ENCODE assay signal across 22 cellular contexts in genomic region chr7:131170440-131171105, GRCh38.
DNase-seq lines count a peak whose midpoint lies in the region; ATAC-seq, FAIRE-seq and TF ChIP-seq lines count a peak whose summit lies in the region.
"Had no signal": no experiment of that assay in that cellular context is flagged by ENCODE, and none has a peak within 500 bp of the region (broad histone marks: within the 10 kb centered on the region; RNA-seq: fewer than 3 reads in every experiment).

No MANE protein-coding gene starts in this region.

- H2BK120ac ChIP-seq in mesendoderm (ENCODE audit: low read depth, low read length): no peak overlapping the region

- no peak for TF ChIP-seq RAD21 in K562 (CRISPR knock-in tag; conservative IDR thresholded peaks at IDR 0.05 in 1 of 2, IDR thresholded peaks at IDR 0.05 in 1 of 2)

- no peak overlapping the region for H2AK5ac ChIP-seq in mesendoderm (ENCODE audit: low read length)

- no peak overlapping the region for H4K8ac ChIP-seq in mesendoderm (ENCODE audit: low read depth, low read length)

- H3K4me1 ChIP-seq in K562 (replicated peaks in 1 of 2; ENCODE audit: control insufficient read depth in 2 of 2, insufficient read depth in 2 of 2, low read length in 2 of 2) (no peaks in the 10 kb centered on the region), mesendoderm (ENCODE audit: control insufficient read depth, low read depth, low read length) (no peaks in the 10 kb centered on the region)
- H3K4me1 ChIP-seq: BLaER1 treated with 17β-estradiol and CSF1 and Interleukin-3, amounts not matched to agents 10 nM and 100 nM; gastroesophageal sphincter; lower lobe of right lung; spleen; testis had no signal

- peaks cover 35% of the 10 kb centered on the region in 2 experiments for H3K27me3 ChIP-seq in K562 (ENCODE audit: control insufficient read depth in 2 of 2, insufficient read depth in 2 of 2, low read length in 2 of 2)
- H3K27me3 ChIP-seq in mesendoderm (ENCODE audit: insufficient read depth, low read length, poor library complexity): no peaks in the 10 kb centered on the region
- H3K27me3 ChIP-seq: BLaER1 treated with 17β-estradiol and CSF1 and Interleukin-3, amounts not matched to agents 10 nM and 100 nM; spleen; testis had no signal

- WGBS in K562 (ENCODE audit: insufficient coverage, low coverage, missing lambda C conversion rate): 7% methylated on average over 2 of the region's 2 CpGs
- WGBS in mesendoderm (ENCODE audit: extremely low coverage, insufficient coverage, low lambda C conversion rate): no CpG with 5 or more reads among the region's 2 CpGs

- no peaks in the 10 kb centered on the region for H3K79me2 ChIP-seq in K562 (ENCODE audit: control insufficient read depth, insufficient read depth, low read length)
- H3K79me2 ChIP-seq in mesendoderm (ENCODE audit: control insufficient read depth, insufficient read depth, low read length): no peaks in the 10 kb centered on the region

- POLR2A ChIA-PET in K562 (lab: Yijun Ruan, JAX): interaction anchor here (0.9 to 1.9 kb wide), 4 partner anchors 13 to 53 kb away, joined by 3 to 5 read pairs (median 4); no protein-coding TSS in a partner anchor

- H3K9me1 ChIP-seq in K562 (ENCODE audit: control insufficient read depth, insufficient read depth, low read length): no peaks in the 10 kb centered on the region

- no peaks in the 10 kb centered on the region for H3K79me1 ChIP-seq in mesendoderm (ENCODE audit: low read length)

- in situ Hi-C loops in K562 (cut with MboI): no loop called here

- TF ChIP-seq POLR2A in K562 (conservative IDR thresholded peaks at IDR 0.05): no peak

- no peak overlapping the region for H3K4me3 ChIP-seq in K562
- no peak overlapping the region for H3K4me3 ChIP-seq in mesendoderm (ENCODE audit: low read length)
- H3K4me3 ChIP-seq: BLaER1 treated with 17β-estradiol and CSF1 and Interleukin-3, amounts not matched to agents 10 nM and 100 nM; gastroesophageal sphincter; lower lobe of right lung; spleen; testis had no signal

- no peak overlapping the region for H3K23ac ChIP-seq in mesendoderm (ENCODE audit: low read length)

- no peak overlapping the region for H3K4me2 ChIP-seq in K562 (ENCODE audit: insufficient read depth, low read length)
- no peak overlapping the region for H3K4me2 ChIP-seq in mesendoderm (ENCODE audit: low read length)
- H3K4me2 ChIP-seq: BLaER1 treated with 17β-estradiol and CSF1 and Interleukin-3, amounts not matched to agents 10 nM and 100 nM had no signal

- no peak overlapping the region for H2BK15ac ChIP-seq in mesendoderm (replicated peaks; ENCODE audit: low read depth)

- no peak overlapping the region for H3K27ac ChIP-seq in K562 (ENCODE audit: extremely low read depth, low read depth, low read length)
- no peak overlapping the region for H3K27ac ChIP-seq in mesendoderm (ENCODE audit: low read depth, low read length)
- H3K27ac ChIP-seq: BLaER1 treated with 17β-estradiol and CSF1 and Interleukin-3, amounts not matched to agents 10 nM and 100 nM; gastroesophageal sphincter; lower lobe of right lung; spleen; testis had no signal

- no peak overlapping the region for H3K56ac ChIP-seq in mesendoderm (ENCODE audit: low read length)

- H3K18ac ChIP-seq in mesendoderm (ENCODE audit: low read length): no peak overlapping the region

- no peak for TF ChIP-seq CTCF in K562 (IDR thresholded peaks at IDR 0.05 in 2 of 3, conservative IDR thresholded peaks at IDR 0.05 in 1 of 3; ENCODE audit: insufficient read depth in 2 of 3, low read depth in 1 of 3, low read length in 3 of 3)
- TF ChIP-seq CTCF in GM10266 (IDR thresholded peaks at IDR 0.05; ENCODE audit: control insufficient read depth, insufficient read depth, low read depth, missing control alignments): no peak

- H4K20me1 ChIP-seq in K562 (replicated peaks; ENCODE audit: control insufficient read depth, insufficient read depth, low read length): no peaks in the 10 kb centered on the region
- H4K20me1 ChIP-seq: BLaER1 treated with 17β-estradiol and CSF1 and Interleukin-3, amounts not matched to agents 10 nM and 100 nM had no signal

- no TSS peak for BruUV-seq in K562 (replicated peaks; lab: Mats Ljungman, UMichigan)

- H3K9me3 ChIP-seq in K562 (replicated peaks; ENCODE audit: control insufficient read depth, insufficient read depth, low read depth, low read length): no peaks in the 10 kb centered on the region
- H3K9me3 ChIP-seq: BLaER1 treated with 17β-estradiol and CSF1 and Interleukin-3, amounts not matched to agents 10 nM and 100 nM; gastroesophageal sphincter; lower lobe of right lung; spleen; testis had no signal

- no peak for TF ChIP-seq EP300 in K562 (IDR thresholded peaks at IDR 0.05; ENCODE audit: low read length)

- H3K36me3 ChIP-seq in K562 (ENCODE audit: control insufficient read depth, insufficient read depth, low read length) (no peaks in the 10 kb centered on the region), mesendoderm (ENCODE audit: control insufficient read depth, insufficient read depth, low read length) (no peaks in the 10 kb centered on the region)
- H3K36me3 ChIP-seq: BLaER1 treated with 17β-estradiol and CSF1 and Interleukin-3, amounts not matched to agents 10 nM and 100 nM; gastroesophageal sphincter; lower lobe of right lung; spleen had no signal

- H2AFZ ChIP-seq in K562 (ENCODE audit: low read depth, low read length): no peak overlapping the region

- no peak overlapping the region for H2BK5ac ChIP-seq in mesendoderm (ENCODE audit: low read length)

- FAIRE-seq in K562 (lab: Jason Lieb, UNC): no peak
- FAIRE-seq: colon, GM19239 had no signal

- DNase-seq in EL (peak; percentile 59), LHCN-M2 (ENCODE audit: low read depth) (peak; percentile 58), K562 (ENCODE audit: extremely low read depth in 1 of 4, low spot score in 3 of 4) (no peak), mesendoderm (peak; percentile 41), GF-D8 (lab: John Stamatoyannopoulos, UW) (no peak), GM10266 (ENCODE audit: extremely low spot score) (no peak)
- DNase-seq: activated CD4-positive, alpha-beta T cell treated with anti-CD3 and anti-CD28 coated beads for 36 hours; activated gamma-delta T cell; aorta; lower lobe of right lung; natural killer cell; NCI-H2029; NCI-H446 treated with DMSO at 0.1 percent for 48 hours; SHP77 treated with DMSO at 0.1 percent for 48 hours; spleen; T-helper 9 cell; testis had no signal

- CTCF ChIA-PET in K562 (lab: Yijun Ruan, JAX; ENCODE audit: low intra/inter-chr PET ratio): no interaction called here

- intact Hi-C loops in K562 (cut with micrococcal nuclease): no loop called here

- H3K9ac ChIP-seq in K562 (ENCODE audit: insufficient read depth in 1 of 2, low read depth in 2 of 2, low read length in 2 of 2): no peak overlapping the region
- no peak overlapping the region for H3K9ac ChIP-seq in mesendoderm (ENCODE audit: low read length)
- H3K9ac ChIP-seq: BLaER1 treated with 17β-estradiol and CSF1 and Interleukin-3, amounts not matched to agents 10 nM and 100 nM had no signal

- H3K4ac ChIP-seq in mesendoderm (ENCODE audit: low read depth, low read length): no peak overlapping the region

- H4K5ac ChIP-seq in mesendoderm (ENCODE audit: low read length): no peak overlapping the region

- ATAC-seq in K562: no peak
- ATAC-seq in GM18498 (IDR thresholded peaks at IDR 0.05; ENCODE audit: unreplicated experiment): no peak
- ATAC-seq: activated CD4-positive, alpha-beta T cell treated with anti-CD3 and anti-CD28 coated beads for 36 hours; gastroesophageal sphincter; lower lobe of right lung; natural killer cell had no signal

TF ChIP-seq in K562, 482 proteins besides CTCF, POLR2A, EP300 and RAD21:
- TF ChIP-seq CBX3 (IDR thresholded peaks at IDR 0.05; ENCODE audit: borderline replicate concordance in 1 of 2, low read length in 2 of 2) (no peak), MIER1 (IDR thresholded peaks at IDR 0.05; ENCODE audit: low read depth) (peak; percentile 80), EHMT2 (IDR thresholded peaks at IDR 0.05) (peak; percentile 62; the same call in 1 of the 2 replicates), CREB3 (tag; conservative IDR thresholded peaks at IDR 0.05; ENCODE audit: low read depth) (no peak), PRMT5 (CRISPR knock-in tag; IDR thresholded peaks at IDR 0.05) (no peak), RB1 (IDR thresholded peaks at IDR 0.05; ENCODE audit: low read depth) (no peak), ZBTB17 (CRISPR knock-in tag; IDR thresholded peaks at IDR 0.05) (no peak), PBX2 (CRISPR knock-in tag; IDR thresholded peaks at IDR 0.05; ENCODE audit: low read depth) (no peak), PBX2 (tag; conservative IDR thresholded peaks at IDR 0.05; ENCODE audit: low read depth) (peak; percentile 56), HMGN3 (IDR thresholded peaks at IDR 0.05; ENCODE audit: borderline replicate concordance, extremely low read depth, insufficient read length, low read depth, low read length) (no peak)
TF ChIP-seq in K562: peak in this region for 3.

Comparison
In these comparisons a context has a peak if more than half of its experiments do, and no peak if none do; other contexts are left out.
1. DNase-seq: peak in EL (single experiment), LHCN-M2 (single experiment) and mesendoderm (single experiment); none in K562 (0 of 4), GF-D8 (single experiment) and GM10266 (single experiment).